ENCODE assay signal across 25 cellular contexts in genomic region chr1:194055545-194055944, GRCh38.
DNase-seq lines count a peak whose midpoint lies in the region; ATAC-seq and TF ChIP-seq lines count a peak whose summit lies in the region.
"Had no signal": no experiment of that assay in that cellular context is flagged by ENCODE, and none has a peak within 500 bp of the region (broad histone marks: within the 10 kb centered on the region; RNA-seq: fewer than 3 reads in every experiment).

No MANE protein-coding gene starts in this region.

- ATAC-seq in CD4-positive, alpha-beta T cell (ENCODE audit: poor library complexity): no peak
- no peak for ATAC-seq in GM18870 (IDR thresholded peaks at IDR 0.05; ENCODE audit: unreplicated experiment)
- ATAC-seq: lower lobe of right lung, WTC11 had no signal

- no peaks in the 10 kb centered on the region for H3K27me3 ChIP-seq in CD4-positive, alpha-beta T cell (ENCODE audit: control insufficient read depth, insufficient read depth, low read length)
- H3K27me3 ChIP-seq in HL-60 (ENCODE audit: insufficient read depth, poor library complexity, severe bottlenecking): no peaks in the 10 kb centered on the region
- H3K27me3 ChIP-seq: dorsolateral prefrontal cortex, right lobe of liver had no signal

- H3K27ac ChIP-seq in CD4-positive, alpha-beta T cell (ENCODE audit: low read depth, low read length): no peak overlapping the region
- H3K27ac ChIP-seq in HL-60 (replicated peaks) (peak overlapping the region; percentile 6; the same call in 1 of the 2 replicates), caudate nucleus (ENCODE audit: low read depth, low read length) (no peak overlapping the region)
- H3K27ac ChIP-seq: GM23248, lower lobe of right lung, parathyroid adenoma had no signal

- H3K27ac Mint-ChIP-seq in CD4-positive, alpha-beta T cell: peak overlapping the region; percentile 94
- peak overlapping the region; percentile 64 for H3K27ac Mint-ChIP-seq in mesothelial cell of epicardium
- H3K27ac Mint-ChIP-seq: activated naive CD8-positive, alpha-beta T cell treated with anti-CD3 and anti-CD28 coated beads, Interleukin-2, amount 50 U/mL, for 24 hours; type B pancreatic cell; WTC11 had no signal

- no peak overlapping the region for H3K4me3 ChIP-seq in HL-60 (replicated peaks; ENCODE audit: insufficient read depth, low read length)
- H3K4me3 ChIP-seq: dorsolateral prefrontal cortex, GM23248, lower lobe of right lung, right lobe of liver had no signal

- H3K9me3 ChIP-seq in CD4-positive, alpha-beta T cell (ENCODE audit: control insufficient read depth, low read length): no peaks in the 10 kb centered on the region
- H3K9me3 ChIP-seq: lower lobe of right lung, right lobe of liver had no signal

- no peaks in the 10 kb centered on the region for H3K27me3 Mint-ChIP-seq in CD4-positive, alpha-beta T cell
- no peaks in the 10 kb centered on the region for H3K27me3 Mint-ChIP-seq in mesothelial cell of epicardium (ENCODE audit: low read depth)
- H3K27me3 Mint-ChIP-seq: activated naive CD8-positive, alpha-beta T cell treated with anti-CD3 and anti-CD28 coated beads, Interleukin-2, amount 50 U/mL, for 24 hours; type B pancreatic cell had no signal

- peaks cover 6% of the 10 kb centered on the region for H3K9me3 Mint-ChIP-seq in CD4-positive, alpha-beta T cell
- H3K9me3 Mint-ChIP-seq in mesothelial cell of epicardium: peaks cover 28% of the 10 kb centered on the region

- H3K4me1 Mint-ChIP-seq in CD4-positive, alpha-beta T cell (ENCODE audit: low read depth): peaks cover 87% of the 10 kb centered on the region
- H3K4me1 Mint-ChIP-seq in mesothelial cell of epicardium: peaks cover 3% of the 10 kb centered on the region
- H3K4me1 Mint-ChIP-seq: neural crest cell, WTC11 had no signal

- TF ChIP-seq CTCF in CD4-positive, alpha-beta T cell (IDR thresholded peaks at IDR 0.05): no peak
- TF ChIP-seq CTCF in HL-60 (IDR thresholded peaks at IDR 0.05; ENCODE audit: insufficient read depth, low read length): no peak
- TF ChIP-seq CTCF in mesothelial cell of epicardium (IDR thresholded peaks at IDR 0.05; ENCODE audit: unreplicated experiment): no peak

- CTCF ChIA-PET in CD4-positive, alpha-beta T cell (lab: Charles Lee): no interaction called here

- peak overlapping the region; percentile 51 for H3K4me3 Mint-ChIP-seq in CD4-positive, alpha-beta T cell
- H3K4me3 Mint-ChIP-seq in mesothelial cell of epicardium: no peak overlapping the region
- H3K4me3 Mint-ChIP-seq: neural crest cell, type B pancreatic cell, WTC11 had no signal

- POLR2A ChIA-PET in CD4-positive, alpha-beta T cell (lab: Charles Lee): interaction anchor here (0.7 to 1.6 kb wide), 5 partner anchors 10 to 238 kb away, joined by 3 to 6 read pairs (median 3); no protein-coding TSS in a partner anchor

- no peak for DNase-seq in CD4-positive, alpha-beta T cell
- DNase-seq in HL-60 (ENCODE audit: low read depth in 1 of 2, low spot score in 1 of 2): no peak
- peak; percentile 27 for DNase-seq in globus pallidus (ENCODE audit: low spot score)
- no peak for DNase-seq in mesothelial cell of epicardium (ENCODE audit: low spot score in 2 of 2, unreplicated experiment in 2 of 2)
- no peak for DNase-seq in DMS79 (lab: John Stamatoyannopoulos, UW)
- no peak for DNase-seq in caudate nucleus (lab: John Stamatoyannopoulos, UW)
- DNase-seq: activated CD4-positive, alpha-beta T cell treated with anti-CD3 and anti-CD28 coated beads, Interleukin-2, amount 50 U/mL, for 4 hours; activated naive CD8-positive, alpha-beta T cell treated with anti-CD3 and anti-CD28 coated beads, Interleukin-2, amount 50 U/mL, for 24 hours; C1 segment of cervical spinal cord; cerebellar nuclear complex; dorsolateral prefrontal cortex; EL; GM23248; islet precursor cell; lower lobe of right lung; NCI-H146; NCI-H510A; right lobe of liver; stimulated activated CD4-positive, alpha-beta T cell treated with anti-CD3 and anti-CD28 coated beads, Interleukin-2, amount 100 ng/mL, for 48 hours; SW 1271 had no signal

- intact Hi-C loops in CD4-positive, alpha-beta T cell (cut with DNase I, micrococcal nuclease): no loop called here

- H3K36me3 Mint-ChIP-seq in CD4-positive, alpha-beta T cell (ENCODE audit: low read depth): peaks cover 2% of the 10 kb centered on the region
- H3K36me3 Mint-ChIP-seq in mesothelial cell of epicardium: no peaks in the 10 kb centered on the region
- H3K36me3 Mint-ChIP-seq: type B pancreatic cell had no signal
